Comparison of ENCODE assay signal across 8 cellular contexts in genomic region chr9:21812945-21813568, GRCh38. TPM values are rescaled to one million over a fixed set of nuclear protein-coding genes. Genes with fewer than 3 reads are reported as not detected.
DNase-seq lines count a peak whose midpoint lies in the region; ATAC-seq and TF ChIP-seq lines count a peak whose summit lies in the region.

No MANE protein-coding gene starts in this region.

- no peaks in the 10 kb centered on the region for H3K27me3 ChIP-seq in A673 (replicated peaks; ENCODE audit: insufficient read depth, low read depth, low read length, poor library complexity)

- no peaks in the 10 kb centered on the region for H3K9me3 ChIP-seq in A673 (ENCODE audit: low read depth, low read length, poor library complexity, severe bottlenecking)

- POLR2A ChIA-PET in A673 (lab: Charles Lee; ENCODE audit: low non-redundant PET), result no interaction called here
- POLR2A ChIA-PET in activated CD8-positive, alpha-beta T cell treated with anti-CD3 and anti-CD28 coated beads for 36 hours (lab: Charles Lee), result interaction anchor here (0.9 kb wide), 1 partner anchor 194 kb away, joined by 3 read pairs; no protein-coding TSS in a partner anchor

- H3K36me3 Mint-ChIP-seq in activated CD8-positive, alpha-beta T cell treated with anti-CD3 and anti-CD28 coated beads for 36 hours (ENCODE audit: low read depth), result peaks cover 47% of the 10 kb centered on the region
- H3K36me3 Mint-ChIP-seq in stimulated activated effector memory CD8-positive, alpha-beta T cell treated with anti-CD3 and anti-CD28 coated beads, Interleukin-12 subunit alpha, Interleukin-12 subunit beta, amount 100 ng/mL, for 72 hours, result peaks cover 74% of the 10 kb centered on the region

- H3K27ac Mint-ChIP-seq in activated CD8-positive, alpha-beta T cell treated with anti-CD3 and anti-CD28 coated beads for 36 hours, result peak overlapping the region; percentile 69
- H3K27ac Mint-ChIP-seq in stimulated activated effector memory CD8-positive, alpha-beta T cell treated with anti-CD3 and anti-CD28 coated beads, Interleukin-12 subunit alpha, Interleukin-12 subunit beta, amount 100 ng/mL, for 72 hours, result no peak overlapping the region

- no peaks in the 10 kb centered on the region for H3K27me3 Mint-ChIP-seq in activated CD8-positive, alpha-beta T cell treated with anti-CD3 and anti-CD28 coated beads for 36 hours

- no peaks in the 10 kb centered on the region for H3K9me3 Mint-ChIP-seq in activated CD8-positive, alpha-beta T cell treated with anti-CD3 and anti-CD28 coated beads for 36 hours
- no peaks in the 10 kb centered on the region for H3K9me3 Mint-ChIP-seq in stimulated activated effector memory CD8-positive, alpha-beta T cell treated with anti-CD3 and anti-CD28 coated beads, Interleukin-12 subunit alpha, Interleukin-12 subunit beta, amount 100 ng/mL, for 72 hours

- H3K36me3 ChIP-seq in A673 (ENCODE audit: insufficient read depth, low read length, poor library complexity, severe bottlenecking), result peaks cover 14% of the 10 kb centered on the region

- H3K4me1 ChIP-seq in A673 (ENCODE audit: insufficient read depth, low read length, poor library complexity, severe bottlenecking), result peaks cover 13% of the 10 kb centered on the region

- CTCF ChIA-PET in A673 (lab: Charles Lee), result interaction anchor here (0.6 to 1.6 kb wide), 2 partner anchors 17 to 639 kb away, joined by 3 to 5 read pairs; no protein-coding TSS in a partner anchor
- CTCF ChIA-PET in activated CD8-positive, alpha-beta T cell treated with anti-CD3 and anti-CD28 coated beads for 36 hours (lab: Charles Lee), result interaction anchor here (0.7 to 8.3 kb wide), 55 partner anchors 7 to 642 kb away, joined by 3 to 149 read pairs (median 4); partner anchors contain the start of genes CDKN2A, CDKN2B and CDKN2B-AS1

- TF ChIP-seq CTCF in A673 (conservative IDR thresholded peaks at IDR 0.05; ENCODE audit: low read depth, low read length) (peak; percentile 65), epithelial cell of esophagus (IDR thresholded peaks at IDR 0.05; ENCODE audit: insufficient read depth, low read depth, low read length, missing control alignments) (peak; percentile 91)
- TF ChIP-seq CTCF in activated CD8-positive, alpha-beta T cell treated with anti-CD3 and anti-CD28 coated beads for 36 hours (IDR thresholded peaks at IDR 0.05), result peak; percentile 85

- intact Hi-C loops in A673 (cut with micrococcal nuclease; ENCODE audit: unreplicated experiment), result loop anchor here (1.0 kb wide), 1 partner anchor 639 kb away; no protein-coding TSS in a partner anchor
- intact Hi-C loops in activated CD8-positive, alpha-beta T cell treated with anti-CD3 and anti-CD28 coated beads for 36 hours (cut with micrococcal nuclease), result loop anchor here (1.0 to 5.0 kb wide), 5 partner anchors 195 to 428 kb away; no protein-coding TSS in a partner anchor

- H3K4me1 Mint-ChIP-seq in activated CD8-positive, alpha-beta T cell treated with anti-CD3 and anti-CD28 coated beads for 36 hours (ENCODE audit: low read depth), result peaks cover 42% of the 10 kb centered on the region
- peaks cover 40% of the 10 kb centered on the region for H3K4me1 Mint-ChIP-seq in stimulated activated effector memory CD8-positive, alpha-beta T cell treated with anti-CD3 and anti-CD28 coated beads, Interleukin-12 subunit alpha, Interleukin-12 subunit beta, amount 100 ng/mL, for 72 hours

- H3K4me3 Mint-ChIP-seq in activated CD8-positive, alpha-beta T cell treated with anti-CD3 and anti-CD28 coated beads for 36 hours, result no peak overlapping the region
- H3K4me3 Mint-ChIP-seq in stimulated activated effector memory CD8-positive, alpha-beta T cell treated with anti-CD3 and anti-CD28 coated beads, Interleukin-12 subunit alpha, Interleukin-12 subunit beta, amount 100 ng/mL, for 72 hours, result no peak overlapping the region

- DNase-seq in A673 (ENCODE audit: low spot score) (peak; percentile 57), NCI-H345 treated with DMSO at 0.1 percent for 48 hours (lab: John Stamatoyannopoulos, UW; ENCODE audit: unreplicated experiment) (peak; percentile 31), epithelial cell of esophagus (ENCODE audit: low read depth) (peak; percentile 80), mucosa of gallbladder (ENCODE audit: low spot score) (peak; percentile 75)
- peak; percentile 72 for DNase-seq in activated CD8-positive, alpha-beta T cell treated with anti-CD3 and anti-CD28 coated beads for 36 hours
- peak; percentile 63 to 82 for DNase-seq in stimulated activated effector memory CD8-positive, alpha-beta T cell treated with anti-CD3 and anti-CD28 coated beads, Interleukin-12 subunit alpha, Interleukin-12 subunit beta, amount 100 ng/mL, for 72 hours (ENCODE audit: low spot score in 2 of 2)

- ATAC-seq in GM18499 (IDR thresholded peaks at IDR 0.05; ENCODE audit: insufficient read depth, unreplicated experiment) (peak; percentile 50), HG02981 (IDR thresholded peaks at IDR 0.05; ENCODE audit: unreplicated experiment) (peak; percentile 54)
- peak; percentile 71 for ATAC-seq in activated CD8-positive, alpha-beta T cell treated with anti-CD3 and anti-CD28 coated beads for 36 hours
- ATAC-seq in stimulated activated effector memory CD8-positive, alpha-beta T cell treated with anti-CD3 and anti-CD28 coated beads, Interleukin-12 subunit alpha, Interleukin-12 subunit beta, amount 100 ng/mL, for 72 hours, result peak; percentile 57

- H3K4me3 ChIP-seq in A673 (ENCODE audit: low read depth, low read length, poor library complexity, severe bottlenecking), result no peak overlapping the region
- no peak overlapping the region for H3K4me3 ChIP-seq in epithelial cell of esophagus (ENCODE audit: low read length)

- BruUV-seq in A673 (replicated peaks; lab: Mats Ljungman, UMichigan), result no TSS peak

- no peak overlapping the region for H3K27ac ChIP-seq in A673 (ENCODE audit: low read depth, low read length, poor library complexity, severe bottlenecking)

RNA-seq across cellular contexts. Expression of gene MTAP, which starts 10.6 kb away (rescaled TPM):
- total RNA-seq in A673 (2021), result 39.2 and 45.7 TPM in 2 replicates
- 10 to 100 TPM; 70.2 to 73.9 TPM for total RNA-seq in activated CD8-positive, alpha-beta T cell treated with anti-CD3 and anti-CD28 coated beads for 36 hours
- 29.2 TPM for total RNA-seq in mucosa of gallbladder
